ENCODE assay signal across 8 cellular contexts in genomic region chr11:14577835-14578529, GRCh38. TPM values are rescaled to one million over a fixed set of nuclear protein-coding genes. Genes with fewer than 3 reads are reported as not detected.
DNase-seq lines count a peak whose midpoint lies in the region; ATAC-seq and TF ChIP-seq lines count a peak whose summit lies in the region.

No MANE protein-coding gene starts in this region.

- peaks cover 41% of the 10 kb centered on the region for H3K4me1 Mint-ChIP-seq in activated CD4-positive, alpha-beta memory T cell treated with anti-CD3 and anti-CD28 coated beads, Interleukin-2, amount 10 ng/mL, durations not matched to agents 7 days and 5 days
- H3K4me1 Mint-ChIP-seq in natural killer cell treated with Interleukin-12 subunit alpha and Interleukin-12 subunit beta and Interleukin-15 and Interleukin-18, amount 100 ng/mL, for 72 hours (ENCODE audit: low read depth in 2 of 2) = peaks cover 42 to 47% of the 10 kb centered on the region in 2 donors

- no peaks in the 10 kb centered on the region for H3K4me1 ChIP-seq in foreskin keratinocyte

- H3K27me3 Mint-ChIP-seq in activated CD4-positive, alpha-beta memory T cell treated with anti-CD3 and anti-CD28 coated beads, Interleukin-2, amount 10 ng/mL, durations not matched to agents 7 days and 5 days = no peaks in the 10 kb centered on the region
- no peaks in the 10 kb centered on the region for H3K27me3 Mint-ChIP-seq in natural killer cell treated with Interleukin-12 subunit alpha and Interleukin-12 subunit beta and Interleukin-15 and Interleukin-18, amount 100 ng/mL, for 72 hours

- H3K27ac Mint-ChIP-seq in activated CD4-positive, alpha-beta memory T cell treated with anti-CD3 and anti-CD28 coated beads, Interleukin-2, amount 10 ng/mL, durations not matched to agents 7 days and 5 days = peak overlapping the region; percentile 91
- peak overlapping the region; percentile 91 to 94 for H3K27ac Mint-ChIP-seq in natural killer cell treated with Interleukin-12 subunit alpha and Interleukin-12 subunit beta and Interleukin-15 and Interleukin-18, amount 100 ng/mL, for 72 hours

- POLR2A ChIA-PET in activated CD4-positive, alpha-beta memory T cell treated with anti-CD3 and anti-CD28 coated beads, Interleukin-2, amount 10 ng/mL, durations not matched to agents 7 days and 5 days (lab: Charles Lee) = interaction anchor here (0.6 to 3.5 kb wide), 32 partner anchors 10 to 1115 kb away, joined by 3 to 143 read pairs (median 5); partner anchors contain the start of genes BTBD10, COPB1, CYP2R1 and PDE3B

- TF ChIP-seq CTCF in foreskin keratinocyte (conservative IDR thresholded peaks at IDR 0.05) = no peak

- H3K27me3 ChIP-seq in foreskin keratinocyte = peaks cover 2% of the 10 kb centered on the region

- no peak overlapping the region for H3K27ac ChIP-seq in foreskin keratinocyte

- H3K9me3 Mint-ChIP-seq in activated CD4-positive, alpha-beta memory T cell treated with anti-CD3 and anti-CD28 coated beads, Interleukin-2, amount 10 ng/mL, durations not matched to agents 7 days and 5 days = peaks cover 27% of the 10 kb centered on the region
- H3K9me3 Mint-ChIP-seq in natural killer cell treated with Interleukin-12 subunit alpha and Interleukin-12 subunit beta and Interleukin-15 and Interleukin-18, amount 100 ng/mL, for 72 hours = peaks cover 13% of the 10 kb centered on the region

- peaks cover 65% of the 10 kb centered on the region for H3K36me3 Mint-ChIP-seq in activated CD4-positive, alpha-beta memory T cell treated with anti-CD3 and anti-CD28 coated beads, Interleukin-2, amount 10 ng/mL, durations not matched to agents 7 days and 5 days (ENCODE audit: low read depth)
- peaks cover 40% of the 10 kb centered on the region for H3K36me3 Mint-ChIP-seq in natural killer cell treated with Interleukin-12 subunit alpha and Interleukin-12 subunit beta and Interleukin-15 and Interleukin-18, amount 100 ng/mL, for 72 hours

- CTCF ChIA-PET in activated CD4-positive, alpha-beta memory T cell treated with anti-CD3 and anti-CD28 coated beads, Interleukin-2, amount 10 ng/mL, durations not matched to agents 7 days and 5 days (lab: Charles Lee) = interaction anchor here (0.7 to 2.9 kb wide), 20 partner anchors 10 to 330 kb away, joined by 3 to 24 read pairs (median 4); partner anchors contain the start of gene PDE3B

- ATAC-seq in GM19023 (IDR thresholded peaks at IDR 0.05; ENCODE audit: unreplicated experiment) = peak; percentile 17
- peak; percentile 17 for ATAC-seq in HG03025 (IDR thresholded peaks at IDR 0.05; ENCODE audit: low FRiP score, unreplicated experiment)
- ATAC-seq in natural killer cell treated with Interleukin-12 subunit alpha and Interleukin-12 subunit beta and Interleukin-15 and Interleukin-18, amount 100 ng/mL, for 72 hours = peak; percentile 40 to 78
- no peak for ATAC-seq in foreskin keratinocyte

- H3K4me3 Mint-ChIP-seq in activated CD4-positive, alpha-beta memory T cell treated with anti-CD3 and anti-CD28 coated beads, Interleukin-2, amount 10 ng/mL, durations not matched to agents 7 days and 5 days = peak overlapping the region; percentile 42
- H3K4me3 Mint-ChIP-seq in natural killer cell treated with Interleukin-12 subunit alpha and Interleukin-12 subunit beta and Interleukin-15 and Interleukin-18, amount 100 ng/mL, for 72 hours = peak overlapping the region; percentile 81

- DNase-seq in activated CD4-positive, alpha-beta memory T cell treated with anti-CD3 and anti-CD28 coated beads, Interleukin-2, amount 10 ng/mL, durations not matched to agents 7 days and 5 days = peak; percentile 38
- no peak for DNase-seq in natural killer cell treated with Interleukin-12 subunit alpha and Interleukin-12 subunit beta and Interleukin-15 and Interleukin-18, amount 100 ng/mL, for 72 hours (ENCODE audit: low spot score)
- no peak for DNase-seq in foreskin keratinocyte
- no peak for DNase-seq in putamen (ENCODE audit: low spot score)
- no peak for DNase-seq in stimulated activated CD4-positive, alpha-beta T cell treated with anti-CD3 and anti-CD28 coated beads, Interleukin-2, amount 100 ng/mL, for 48 hours
- DNase-seq in NCI-H2196 (lab: John Stamatoyannopoulos, UW; ENCODE audit: unreplicated experiment) = no peak

RNA-seq across cellular contexts. Expression of gene PSMA1, which starts 57.8 kb away (rescaled TPM):
- 100 to 1,000 TPM; 232 to 238 TPM for total RNA-seq in activated CD4-positive, alpha-beta memory T cell treated with anti-CD3 and anti-CD28 coated beads, Interleukin-2, amount 10 ng/mL, durations not matched to agents 7 days and 5 days
- total RNA-seq in natural killer cell treated with Interleukin-12 subunit alpha and Interleukin-12 subunit beta and Interleukin-15 and Interleukin-18, amount 100 ng/mL, for 72 hours = 100 to 1,000 TPM; 219 to 259 TPM
- 225 and 233 TPM in 2 replicates for total RNA-seq in foreskin keratinocyte
- polyA plus RNA-seq in foreskin keratinocyte = 202 and 230 TPM in 2 replicates
